ENCODE assay signal across 12 cellular contexts in the genomic region with DNA sequence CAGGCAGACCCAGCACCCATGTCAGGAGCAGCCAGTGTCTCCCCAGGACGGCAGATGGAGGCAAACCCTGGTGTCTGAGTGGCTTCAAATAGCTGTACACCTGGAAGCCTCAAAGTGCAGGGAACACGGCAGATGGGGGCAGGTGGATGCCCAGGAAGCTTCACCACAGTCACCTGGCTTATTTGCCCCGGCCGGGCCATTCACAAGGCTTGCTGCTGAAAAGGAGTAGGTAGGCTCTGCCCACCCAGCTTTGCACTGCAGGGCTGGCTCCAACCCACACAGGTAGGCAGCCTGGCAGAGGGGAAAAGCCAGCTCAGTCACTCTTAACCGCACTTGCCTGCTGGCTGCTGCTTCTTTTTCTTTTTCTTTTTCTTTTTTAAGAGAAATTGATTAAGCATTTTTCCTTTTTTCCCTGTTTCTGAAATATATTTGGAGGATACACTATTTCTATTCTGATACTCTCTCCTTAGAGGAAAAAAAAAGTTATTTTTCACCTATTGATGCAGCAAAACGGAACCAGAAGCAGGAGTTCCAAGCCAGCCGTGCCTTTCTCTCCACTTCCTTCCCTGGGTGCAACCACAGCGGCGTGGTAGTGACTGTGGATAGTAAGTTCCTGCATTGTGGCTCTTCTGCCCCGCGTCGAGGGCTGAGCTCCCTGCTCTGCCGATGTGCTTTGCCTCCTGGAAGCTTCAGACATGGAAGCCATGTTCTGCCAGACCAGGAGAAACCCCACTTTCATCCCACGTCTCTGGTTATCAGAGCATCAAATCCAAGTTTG.
DNase-seq lines count a peak whose midpoint lies in the region; ATAC-seq and TF ChIP-seq lines count a peak whose summit lies in the region.
"Had no signal": no experiment of that assay in that cellular context is flagged by ENCODE, and none has a peak within 500 bp of the region (broad histone marks: within the 10 kb centered on the region; RNA-seq: fewer than 3 reads in every experiment).

No MANE protein-coding gene starts in this region.

- in situ Hi-C loops in transverse colon (cut with MboI; ENCODE audit: low pct_ligation_motif_present in 1 of 4, low pct_unique_long_range_greater_than_20kb in 1 of 4, low sequenced_read_pairs in 3 of 4): no loop called here

- H3K4me1 ChIP-seq in left lung (peaks cover 0 to 42% of the 10 kb centered on the region in 2 donors), transverse colon (no peaks in the 10 kb centered on the region)
- H3K4me1 ChIP-seq: A549, gastrocnemius medialis had no signal

- DNase-seq in SKM-1 treated with dmso at 0.1 percent for 144 hours (lab: John Stamatoyannopoulos, UW; ENCODE audit: unreplicated experiment) (peak; percentile 43), SKM-1 (lab: John Stamatoyannopoulos, UW; ENCODE audit: unreplicated experiment) (no peak), left lung (peak; percentile 57 to 88), HuH-7 (ENCODE audit: low spot score) (no peak), transverse colon (no peak)
- DNase-seq in activated CD8-positive, alpha-beta memory T cell treated with anti-CD3 and anti-CD28 coated beads for 4 hours (ENCODE audit: low read depth in 2 of 2): peak; percentile 34 to 47
- DNase-seq in stimulated activated naive CD8-positive, alpha-beta T cell treated with anti-CD3 and anti-CD28 coated beads, Interleukin-15, Interleukin-2, amounts not matched to agents 100 U/mL and 50 U/mL, for 24 hours: peak; percentile 27
- DNase-seq: brain microvascular endothelial cell, SIG-M5 had no signal

- TF ChIP-seq EP300 in transverse colon (IDR thresholded peaks at IDR 0.05; ENCODE audit: low read depth): no peak

- WGBS in transverse colon (ENCODE audit: low coverage in 1 of 2), 2 donors: 56 to 71% methylated on average over 9 to 14 of the region's 14 CpGs

- no peaks in the 10 kb centered on the region for H3K36me3 ChIP-seq in left lung
- no peaks in the 10 kb centered on the region for H3K36me3 ChIP-seq in transverse colon
- H3K36me3 ChIP-seq: brain microvascular endothelial cell, gastrocnemius medialis had no signal

- H3K27ac ChIP-seq in left lung: peak overlapping the region in 1 of 2 donors; percentile 93
- H3K27ac ChIP-seq in transverse colon: no peak overlapping the region
- H3K27ac ChIP-seq: A549, brain microvascular endothelial cell, gastrocnemius medialis had no signal

- TF ChIP-seq CTCF in left lung (IDR thresholded peaks at IDR 0.05) (no peak), transverse colon (IDR thresholded peaks at IDR 0.05) (no peak)

- no peak for TF ChIP-seq POLR2A in transverse colon (IDR thresholded peaks at IDR 0.05)

- intact Hi-C loops in left lung (cut with DNase I) (no loop called here), transverse colon (cut with DNase I; ENCODE audit: low total_unique reads) (no loop called here)

- no peak overlapping the region for H3K4me3 ChIP-seq in left lung
- no peak overlapping the region for H3K4me3 ChIP-seq in transverse colon
- H3K4me3 ChIP-seq: A549, gastrocnemius medialis had no signal

- no peak for ATAC-seq in left lung
- ATAC-seq in stimulated activated naive CD8-positive, alpha-beta T cell treated with anti-CD3 and anti-CD28 coated beads, Interleukin-15, Interleukin-2, amounts not matched to agents 100 U/mL and 50 U/mL, for 24 hours: peak; percentile 34
- ATAC-seq in GM18858 (IDR thresholded peaks at IDR 0.05; ENCODE audit: unreplicated experiment): no peak
- ATAC-seq: A549, gastrocnemius medialis had no signal

- no peaks in the 10 kb centered on the region for H3K9me3 ChIP-seq in left lung
- H3K9me3 ChIP-seq in transverse colon: no peaks in the 10 kb centered on the region
- H3K9me3 ChIP-seq: A549, gastrocnemius medialis had no signal

- no peaks in the 10 kb centered on the region for H3K27me3 ChIP-seq in left lung
- no peaks in the 10 kb centered on the region for H3K27me3 ChIP-seq in transverse colon
- H3K27me3 ChIP-seq: brain microvascular endothelial cell, gastrocnemius medialis had no signal

Comparison
In these comparisons a context has a peak if more than half of its experiments do, and no peak if none do; other contexts are left out.
1. DNase-seq: peak in SKM-1 treated with dmso at 0.1 percent for 144 hours (single experiment), activated CD8-positive, alpha-beta memory T cell treated with anti-CD3 and anti-CD28 coated beads for 4 hours (2 of 2), left lung (2 of 2) and stimulated activated naive CD8-positive, alpha-beta T cell treated with anti-CD3 and anti-CD28 coated beads, Interleukin-15, Interleukin-2, amounts not matched to agents 100 U/mL and 50 U/mL, for 24 hours (single experiment); none in SKM-1 (single experiment), HuH-7 (single experiment) and transverse colon (single experiment).